ENCODE assay signal across 8 cellular contexts in the genomic region with DNA sequence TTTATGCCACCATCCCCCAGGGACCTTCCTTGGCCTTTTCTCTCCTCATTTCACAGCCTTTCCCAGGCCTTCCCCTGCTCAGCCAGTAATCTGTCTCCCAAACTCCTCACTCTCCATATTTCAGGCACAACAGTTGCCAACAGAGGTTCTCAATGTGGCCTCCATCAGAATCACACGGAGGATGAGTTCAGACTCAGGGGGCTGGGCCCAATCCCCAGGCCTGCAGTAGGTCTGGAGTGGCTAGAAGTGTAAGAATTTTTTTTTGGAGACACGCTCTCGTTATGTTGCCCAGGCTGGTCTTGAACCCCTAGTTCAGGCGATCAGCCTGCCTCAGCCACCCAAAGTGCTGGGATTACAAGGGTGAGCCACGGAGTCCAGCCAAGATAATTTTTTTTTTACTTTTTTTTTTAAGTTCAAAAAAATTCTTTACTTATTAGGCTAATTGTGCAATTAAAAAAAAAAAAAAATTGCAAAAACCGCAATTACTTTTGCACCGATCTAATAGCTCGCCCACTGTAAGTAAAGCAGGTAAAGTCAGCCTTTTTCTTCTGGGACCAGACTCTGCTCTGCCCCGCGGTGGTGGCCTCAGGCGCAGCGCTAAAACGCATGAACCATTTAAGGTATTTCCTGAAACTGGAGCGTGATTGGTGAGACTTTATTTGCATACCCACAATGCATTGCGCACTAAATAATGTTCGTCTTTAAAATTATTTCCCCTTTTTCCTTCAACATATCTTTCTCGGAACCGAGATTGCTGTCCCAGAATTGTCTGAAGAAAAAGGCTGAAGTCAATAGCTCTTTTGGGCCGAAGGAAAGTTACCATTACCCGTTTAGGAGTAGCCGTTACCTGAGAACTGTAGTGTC. TPM values are rescaled to one million over a fixed set of nuclear protein-coding genes. Genes with fewer than 3 reads are reported as not detected.
A peak's percentile ranks its signal among the peaks of the same experiment; 100 is the strongest.
DNase-seq lines count a peak whose midpoint lies in the region; ATAC-seq and TF ChIP-seq lines count a peak whose summit lies in the region.

No MANE protein-coding gene starts in this region.

- H3K27me3 ChIP-seq in suprapubic skin, result no peaks in the 10 kb centered on the region

- TF ChIP-seq POLR2A in suprapubic skin (IDR thresholded peaks at IDR 0.05), result no peak

- no peaks in the 10 kb centered on the region for H3K9me3 ChIP-seq in suprapubic skin

- no peaks in the 10 kb centered on the region for H3K36me3 ChIP-seq in suprapubic skin

- H3K36me3 Mint-ChIP-seq in activated naive CD4-positive, alpha-beta T cell treated with anti-CD3 and anti-CD28 coated beads, Interleukin-2, amount 50 U/mL, for 72 hours, result no peaks in the 10 kb centered on the region

- H3K9me3 Mint-ChIP-seq in activated naive CD4-positive, alpha-beta T cell treated with anti-CD3 and anti-CD28 coated beads, Interleukin-2, amount 50 U/mL, for 72 hours, result no peaks in the 10 kb centered on the region

- TF ChIP-seq EP300 in suprapubic skin (IDR thresholded peaks at IDR 0.05), result no peak

- peak; percentile 59 for DNase-seq in GM04503 (ENCODE audit: low read depth)
- DNase-seq in NCI-H1092 (lab: John Stamatoyannopoulos, UW), result peak; percentile 98
- DNase-seq in activated naive CD4-positive, alpha-beta T cell treated with anti-CD3 and anti-CD28 coated beads, Interleukin-2, amount 50 U/mL, for 72 hours (ENCODE audit: low spot score in 2 of 2), result peak; percentile 88 to 89
- peak; percentile 91 for DNase-seq in glomerular endothelial cell (ENCODE audit: extremely low read depth, low read depth, low spot score)
- DNase-seq in occipital lobe (lab: John Stamatoyannopoulos, UW), result peak; percentile 79
- DNase-seq in suprapubic skin (ENCODE audit: low spot score in 2 of 2), result peak; percentile 95

- H3K27ac ChIP-seq in suprapubic skin, result peak overlapping the region; percentile 96

- H3K4me3 ChIP-seq in suprapubic skin, result peak overlapping the region; percentile 68

- peaks cover 10% of the 10 kb centered on the region for H3K4me1 ChIP-seq in suprapubic skin

- ATAC-seq in HG02610 (IDR thresholded peaks at IDR 0.05; ENCODE audit: unreplicated experiment) (peak; percentile 43), SK-N-SH treated with all-trans-retinoic acid at 6 μM for 48 hours (peak; percentile 65)
- peak; percentile 40 to 63 for ATAC-seq in activated naive CD4-positive, alpha-beta T cell treated with anti-CD3 and anti-CD28 coated beads, Interleukin-2, amount 50 U/mL, for 72 hours

- 8% methylated on average over 21 of the region's 21 CpGs for WGBS in suprapubic skin

- TF ChIP-seq CTCF in suprapubic skin (IDR thresholded peaks at IDR 0.05), result peak; percentile 83 to 91

- H3K27ac Mint-ChIP-seq in activated naive CD4-positive, alpha-beta T cell treated with anti-CD3 and anti-CD28 coated beads, Interleukin-2, amount 50 U/mL, for 72 hours, result peak overlapping the region; percentile 100

TF ChIP-seq in SK-N-SH treated with all-trans-retinoic acid at 6 μM for 48 hours, 23 proteins besides CTCF, POLR2A, EP300 and RAD21:
- TF ChIP-seq ZFP30 (CRISPR knock-in tag; IDR thresholded peaks at IDR 0.05) (no peak), ZNF565 (CRISPR knock-in tag; conservative IDR thresholded peaks at IDR 0.05; ENCODE audit: low read depth) (no peak), CSRNP3 (CRISPR knock-in tag; IDR thresholded peaks at IDR 0.05) (no peak), BACH2 (CRISPR knock-in tag; IDR thresholded peaks at IDR 0.05; ENCODE audit: borderline replicate concordance) (no peak)
- TF ChIP-seq, protein P1, sequence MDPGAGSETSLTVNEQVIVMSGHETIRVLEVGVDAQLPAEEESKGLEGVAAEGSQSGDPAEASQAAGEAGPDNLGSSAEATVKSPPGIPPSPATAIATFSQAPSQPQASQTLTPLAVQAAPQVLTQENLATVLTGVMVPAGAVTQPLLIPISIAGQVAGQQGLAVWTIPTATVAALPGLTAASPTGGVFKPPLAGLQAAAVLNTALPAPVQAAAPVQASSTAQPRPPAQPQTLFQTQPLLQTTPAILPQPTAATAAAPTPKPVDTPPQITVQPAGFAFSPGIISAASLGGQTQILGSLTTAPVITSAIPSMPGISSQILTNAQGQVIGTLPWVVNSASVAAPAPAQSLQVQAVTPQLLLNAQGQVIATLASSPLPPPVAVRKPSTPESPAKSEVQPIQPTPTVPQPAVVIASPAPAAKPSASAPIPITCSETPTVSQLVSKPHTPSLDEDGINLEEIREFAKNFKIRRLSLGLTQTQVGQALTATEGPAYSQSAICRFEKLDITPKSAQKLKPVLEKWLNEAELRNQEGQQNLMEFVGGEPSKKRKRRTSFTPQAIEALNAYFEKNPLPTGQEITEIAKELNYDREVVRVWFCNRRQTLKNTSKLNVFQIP (CRISPR knock-in tag; IDR thresholded peaks at IDR 0.05; ENCODE audit: borderline replicate concordance, low read depth), result no peak

RNA-seq across cellular contexts. Expression of gene KIAA2013, which starts 18.7 kb away (rescaled TPM):
- 10 to 100 TPM; 16.3 to 24.9 TPM for total RNA-seq in activated naive CD4-positive, alpha-beta T cell treated with anti-CD3 and anti-CD28 coated beads, Interleukin-2, amount 50 U/mL, for 72 hours
- total RNA-seq in glomerular endothelial cell (117 and 120 TPM in 2 replicates), occipital lobe (18.6 TPM), suprapubic skin (10 to 100 TPM; 59.5 to 98.4 (median 78.8) TPM)

RNA-seq across cellular contexts. Expression of gene PLOD1, which starts 27.0 kb away (rescaled TPM):
- 10 to 100 TPM; 17.9 to 32.8 TPM for total RNA-seq in activated naive CD4-positive, alpha-beta T cell treated with anti-CD3 and anti-CD28 coated beads, Interleukin-2, amount 50 U/mL, for 72 hours
- total RNA-seq in glomerular endothelial cell (626 and 680 TPM in 2 replicates), occipital lobe (23.9 TPM), suprapubic skin (10 to 100 TPM; 26.7 to 47.6 (median 37.7) TPM)

RNA-seq across cellular contexts. Expression of gene NPPB, which starts 48.8 kb away (rescaled TPM):
- total RNA-seq in activated naive CD4-positive, alpha-beta T cell treated with anti-CD3 and anti-CD28 coated beads, Interleukin-2, amount 50 U/mL, for 72 hours, result not detected
- total RNA-seq in glomerular endothelial cell (0.34 and 1.5 TPM in 2 replicates), occipital lobe (0.47 TPM), suprapubic skin (not detected)

RNA-seq across cellular contexts. Expression of gene NPPA, which starts 59.9 kb away (rescaled TPM):
- not detected for total RNA-seq in activated naive CD4-positive, alpha-beta T cell treated with anti-CD3 and anti-CD28 coated beads, Interleukin-2, amount 50 U/mL, for 72 hours
- not detected in 2 replicates for total RNA-seq in glomerular endothelial cell
- total RNA-seq in occipital lobe, result 0.47 TPM
- total RNA-seq in suprapubic skin, result not detected

Comparison
In these comparisons a context has a peak if more than half of its experiments do, and no peak if none do; other contexts are left out.
1. Peak in every context shown above with its lines: DNase-seq, ATAC-seq, H3K4me3 ChIP-seq and H3K27ac ChIP-seq.
2. RNA of gene PLOD1, which starts 27.0 kb away (total RNA-seq): 626 to 680 TPM in glomerular endothelial cell; 26.7 to 47.6 TPM in suprapubic skin, 17.9 to 32.8 TPM in activated naive CD4-positive, alpha-beta T cell treated with anti-CD3 and anti-CD28 coated beads, Interleukin-2, amount 50 U/mL, for 72 hours and 23.9 TPM in occipital lobe (single experiment); every median in the first group is over 10 times any median in the second.